14 cellular contexts compared by ENCODE assay signal in the genomic region with DNA sequence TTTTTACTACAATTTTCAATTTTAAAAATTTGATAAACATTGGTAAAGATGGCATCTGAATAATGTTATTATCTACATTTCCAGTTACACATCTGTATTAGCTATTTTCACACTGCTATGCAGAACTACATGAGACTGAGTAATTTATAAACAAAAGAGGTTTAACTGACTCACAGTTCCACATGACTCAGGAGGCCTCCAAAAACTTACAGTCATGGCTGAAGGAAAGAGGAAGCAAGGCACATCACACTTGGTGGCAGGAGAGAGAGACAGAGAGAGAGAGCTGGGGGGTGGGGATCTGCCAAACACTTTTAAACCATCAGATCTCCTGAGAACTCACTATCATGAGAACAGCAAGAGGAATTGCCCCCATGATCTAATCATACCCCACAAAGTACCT.
A peak's percentile ranks its signal among the peaks of the same experiment; 100 is the strongest.
DNase-seq lines count a peak whose midpoint lies in the region; ATAC-seq and TF ChIP-seq lines count a peak whose summit lies in the region.
"Had no signal": no experiment of that assay in that cellular context is flagged by ENCODE, and none has a peak within 500 bp of the region (broad histone marks: within the 10 kb centered on the region; RNA-seq: fewer than 3 reads in every experiment).

No MANE protein-coding gene starts in this region.

- DNase-seq in activated CD4-positive, alpha-beta T cell treated with anti-CD3 and anti-CD28 coated beads for 36 hours, result peak; percentile 6
- DNase-seq in activated CD4-positive, alpha-beta T cell treated with anti-CD3 and anti-CD28 coated beads, Interleukin-2, amount 10 ng/mL, durations not matched to agents 7 days and 5 days, result no peak
- DNase-seq in SIG-M5 treated with dmso at 0.1 percent for 504 hours (lab: John Stamatoyannopoulos, UW; ENCODE audit: unreplicated experiment), result peak; percentile 78
- peak; percentile 59 for DNase-seq in fibroblast of pulmonary artery (ENCODE audit: low read depth)
- no peak for DNase-seq in stomach
- no peak for DNase-seq in OCI-M2 (lab: John Stamatoyannopoulos, UW; ENCODE audit: unreplicated experiment)
- DNase-seq in NCI-H446 treated with DMSO at 0.1 percent for 48 hours (lab: John Stamatoyannopoulos, UW), result no peak
- no peak for DNase-seq in cerebellar cortex (ENCODE audit: low spot score)
- DNase-seq: activated T-cell treated with anti-CD3 and anti-CD28 coated beads, Interleukin-2, amount 50 U/mL, for 4 hours; dorsolateral prefrontal cortex; NCI-H1930; stimulated activated naive CD8-positive, alpha-beta T cell treated with anti-CD3 and anti-CD28 coated beads, Interleukin-15, Interleukin-2, amounts not matched to agents 100 U/mL and 50 U/mL, for 24 hours; T-helper 1 cell had no signal

- intact Hi-C loops in activated CD4-positive, alpha-beta T cell treated with anti-CD3 and anti-CD28 coated beads for 36 hours (cut with DNase I, micrococcal nuclease), result no loop called here
- intact Hi-C loops in stomach (cut with DNase I; ENCODE audit: low total_unique reads), result no loop called here

- H3K27ac Mint-ChIP-seq in activated CD4-positive, alpha-beta T cell treated with anti-CD3 and anti-CD28 coated beads for 36 hours, result no peak overlapping the region
- H3K27ac Mint-ChIP-seq in activated CD4-positive, alpha-beta T cell treated with anti-CD3 and anti-CD28 coated beads, Interleukin-2, amount 10 ng/mL, durations not matched to agents 7 days and 5 days, result no peak overlapping the region

- H3K4me3 ChIP-seq in fibroblast of pulmonary artery (replicated peaks; ENCODE audit: low read depth, low read length), result no peak overlapping the region
- no peak overlapping the region for H3K4me3 ChIP-seq in stomach
- H3K4me3 ChIP-seq: A549, dorsolateral prefrontal cortex had no signal

- ATAC-seq in activated CD4-positive, alpha-beta T cell treated with anti-CD3 and anti-CD28 coated beads for 36 hours, result peak; percentile 68
- ATAC-seq: A549; stimulated activated naive CD8-positive, alpha-beta T cell treated with anti-CD3 and anti-CD28 coated beads, Interleukin-15, Interleukin-2, amounts not matched to agents 100 U/mL and 50 U/mL, for 24 hours had no signal

- H3K4me3 Mint-ChIP-seq in activated CD4-positive, alpha-beta T cell treated with anti-CD3 and anti-CD28 coated beads for 36 hours, result no peak overlapping the region
- no peak overlapping the region for H3K4me3 Mint-ChIP-seq in activated CD4-positive, alpha-beta T cell treated with anti-CD3 and anti-CD28 coated beads, Interleukin-2, amount 10 ng/mL, durations not matched to agents 7 days and 5 days
- H3K4me3 Mint-ChIP-seq: activated T-cell treated with anti-CD3 and anti-CD28 coated beads, Interleukin-2, amount 50 U/mL, for 4 hours had no signal

- H3K27me3 Mint-ChIP-seq in activated CD4-positive, alpha-beta T cell treated with anti-CD3 and anti-CD28 coated beads for 36 hours, result no peaks in the 10 kb centered on the region
- no peaks in the 10 kb centered on the region for H3K27me3 Mint-ChIP-seq in activated CD4-positive, alpha-beta T cell treated with anti-CD3 and anti-CD28 coated beads, Interleukin-2, amount 10 ng/mL, durations not matched to agents 7 days and 5 days

- TF ChIP-seq POLR2A in stomach (IDR thresholded peaks at IDR 0.05), result no peak

- H3K36me3 ChIP-seq in stomach, result no peaks in the 10 kb centered on the region

- peaks cover 0 to 18% (median 6%) of the 10 kb centered on the region in 4 donors for H3K4me1 ChIP-seq in stomach
- H3K4me1 ChIP-seq: A549 had no signal

- no peaks in the 10 kb centered on the region for H3K9me3 Mint-ChIP-seq in activated CD4-positive, alpha-beta T cell treated with anti-CD3 and anti-CD28 coated beads for 36 hours (ENCODE audit: low read depth)
- H3K9me3 Mint-ChIP-seq in activated CD4-positive, alpha-beta T cell treated with anti-CD3 and anti-CD28 coated beads, Interleukin-2, amount 10 ng/mL, durations not matched to agents 7 days and 5 days, result no peaks in the 10 kb centered on the region
- H3K9me3 Mint-ChIP-seq: activated T-cell treated with anti-CD3 and anti-CD28 coated beads, Interleukin-2, amount 50 U/mL, for 4 hours had no signal

- peak overlapping the region in 3 of 5 donors; percentile 10 to 62 (median 51) for H3K27ac ChIP-seq in stomach
- H3K27ac ChIP-seq: A549, dorsolateral prefrontal cortex had no signal

- H3K36me3 Mint-ChIP-seq in activated CD4-positive, alpha-beta T cell treated with anti-CD3 and anti-CD28 coated beads for 36 hours (ENCODE audit: low read depth), result no peaks in the 10 kb centered on the region
- no peaks in the 10 kb centered on the region for H3K36me3 Mint-ChIP-seq in activated CD4-positive, alpha-beta T cell treated with anti-CD3 and anti-CD28 coated beads, Interleukin-2, amount 10 ng/mL, durations not matched to agents 7 days and 5 days (ENCODE audit: low read depth)

- no peak for TF ChIP-seq EP300 in stomach (IDR thresholded peaks at IDR 0.05)

- peaks cover 0 to 7% (median 3%) of the 10 kb centered on the region in 4 donors for H3K9me3 ChIP-seq in stomach
- H3K9me3 ChIP-seq: A549 had no signal

- no peaks in the 10 kb centered on the region for H3K27me3 ChIP-seq in stomach
- H3K27me3 ChIP-seq: dorsolateral prefrontal cortex had no signal

- POLR2A ChIA-PET in activated CD4-positive, alpha-beta T cell treated with anti-CD3 and anti-CD28 coated beads for 36 hours (lab: Charles Lee), result no interaction called here
- POLR2A ChIA-PET in activated CD4-positive, alpha-beta T cell treated with anti-CD3 and anti-CD28 coated beads, Interleukin-2, amount 10 ng/mL, durations not matched to agents 7 days and 5 days (lab: Charles Lee), result no interaction called here

- CTCF ChIA-PET in activated CD4-positive, alpha-beta T cell treated with anti-CD3 and anti-CD28 coated beads for 36 hours (lab: Charles Lee), result no interaction called here
- CTCF ChIA-PET in activated CD4-positive, alpha-beta T cell treated with anti-CD3 and anti-CD28 coated beads, Interleukin-2, amount 10 ng/mL, durations not matched to agents 7 days and 5 days (lab: Charles Lee), result no interaction called here

- H3K4me1 Mint-ChIP-seq in activated CD4-positive, alpha-beta T cell treated with anti-CD3 and anti-CD28 coated beads for 36 hours, result no peaks in the 10 kb centered on the region
- H3K4me1 Mint-ChIP-seq in activated CD4-positive, alpha-beta T cell treated with anti-CD3 and anti-CD28 coated beads, Interleukin-2, amount 10 ng/mL, durations not matched to agents 7 days and 5 days, result no peaks in the 10 kb centered on the region

- no peak for TF ChIP-seq CTCF in fibroblast of pulmonary artery (IDR thresholded peaks at IDR 0.05; ENCODE audit: low read length, missing control alignments)
- no peak for TF ChIP-seq CTCF in stomach (IDR thresholded peaks at IDR 0.05)

Comparison
In these comparisons a context has a peak if more than half of its experiments do, and no peak if none do; other contexts are left out.
1. DNase-seq: peak in activated CD4-positive, alpha-beta T cell treated with anti-CD3 and anti-CD28 coated beads for 36 hours (single experiment), SIG-M5 treated with dmso at 0.1 percent for 504 hours (single experiment) and fibroblast of pulmonary artery (single experiment); none in activated CD4-positive, alpha-beta T cell treated with anti-CD3 and anti-CD28 coated beads, Interleukin-2, amount 10 ng/mL, durations not matched to agents 7 days and 5 days (single experiment), stomach (single experiment), OCI-M2 (single experiment), NCI-H446 treated with DMSO at 0.1 percent for 48 hours (single experiment) and cerebellar cortex (single experiment).